ENCODE assay signal across 13 cellular contexts in the genomic region with DNA sequence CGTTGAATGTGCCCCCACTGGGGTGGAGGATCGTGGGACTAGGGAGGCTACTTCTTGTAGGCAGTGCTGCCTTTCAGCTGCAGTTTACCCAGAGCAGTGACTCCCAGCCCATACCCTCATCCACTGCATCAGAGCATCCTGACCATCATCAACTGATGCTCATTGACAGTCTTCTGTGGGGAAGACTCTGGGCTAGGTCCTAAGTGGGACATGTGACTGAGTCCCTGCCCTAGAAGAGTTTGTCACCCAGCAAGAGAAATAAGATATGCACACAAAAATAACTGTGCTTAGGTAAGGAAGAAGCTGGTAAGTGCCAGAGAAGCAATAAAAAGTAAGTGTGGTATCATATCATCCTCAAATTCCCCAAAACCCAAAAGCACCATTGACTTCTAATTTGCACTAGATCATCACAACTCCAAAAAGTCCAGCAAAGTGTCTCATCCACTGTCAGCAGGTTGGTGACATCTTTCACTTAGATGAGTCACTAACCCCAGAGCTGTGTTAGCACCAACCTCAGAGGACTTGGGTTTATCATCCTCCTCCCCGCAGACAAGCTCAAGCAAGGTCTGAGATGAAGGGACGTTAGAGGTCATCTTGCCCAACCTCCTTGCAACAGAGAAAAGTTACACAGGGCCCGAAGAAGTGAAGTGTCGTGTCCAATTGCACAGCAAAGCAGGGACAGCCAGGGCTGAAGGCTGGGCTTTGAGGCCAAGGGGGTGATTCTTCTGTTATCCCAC.
DNase-seq lines count a peak whose midpoint lies in the region; ATAC-seq lines count a peak whose summit lies in the region.
"Had no signal": no experiment of that assay in that cellular context is flagged by ENCODE, and none has a peak within 500 bp of the region (broad histone marks: within the 10 kb centered on the region; RNA-seq: fewer than 3 reads in every experiment).

No MANE protein-coding gene starts in this region.

- H3K27ac Mint-ChIP-seq in IgD-negative memory B cell = peak overlapping the region in 2 of 3 donors; percentile 46 to 89
- peak overlapping the region; percentile 82 to 87 for H3K27ac Mint-ChIP-seq in natural killer cell treated with Interleukin-12 subunit alpha and Interleukin-12 subunit beta and Interleukin-15 and Interleukin-18, amount 100 ng/mL, for 72 hours
- H3K27ac Mint-ChIP-seq: memory B cell, T-helper 17 cell had no signal

- peaks cover 0 to 1% (median 0%) of the 10 kb centered on the region in 3 donors for H3K4me1 Mint-ChIP-seq in IgD-negative memory B cell
- peaks cover 18 to 24% of the 10 kb centered on the region in 2 donors for H3K4me1 Mint-ChIP-seq in natural killer cell treated with Interleukin-12 subunit alpha and Interleukin-12 subunit beta and Interleukin-15 and Interleukin-18, amount 100 ng/mL, for 72 hours (ENCODE audit: low read depth in 2 of 2)

- DNase-seq in activated CD4-positive, CD25-positive, alpha-beta regulatory T cell treated with anti-CD3 and anti-CD28 coated beads, Interleukin-2, amount 50 U/mL, for 72 hours = no peak
- DNase-seq in activated T-cell treated with anti-CD3 and anti-CD28 coated beads, Interleukin-2, amount 50 U/mL, for 48 hours = peak; percentile 33 to 43
- DNase-seq in natural killer cell treated with Interleukin-12 subunit alpha and Interleukin-12 subunit beta and Interleukin-15 and Interleukin-18, amount 100 ng/mL, for 72 hours (ENCODE audit: low spot score) = peak; percentile 84
- DNase-seq in Right ventricle myocardium superior (no peak), G401 (ENCODE audit: low spot score) (no peak), HK-2 (ENCODE audit: unreplicated experiment) (no peak)
- DNase-seq: foreskin fibroblast, NCI-H1105, T-helper 17 cell had no signal

- peaks cover 2% of the 10 kb centered on the region for H3K36me3 Mint-ChIP-seq in IgD-negative memory B cell
- H3K36me3 Mint-ChIP-seq in natural killer cell treated with Interleukin-12 subunit alpha and Interleukin-12 subunit beta and Interleukin-15 and Interleukin-18, amount 100 ng/mL, for 72 hours = no peaks in the 10 kb centered on the region

- in situ Hi-C loops in G401 (cut with HindIII; ENCODE audit: low sequenced_read_pairs) = no loop called here

- peak; percentile 87 to 94 for ATAC-seq in activated CD4-positive, CD25-positive, alpha-beta regulatory T cell treated with anti-CD3 and anti-CD28 coated beads, Interleukin-2, amount 50 U/mL, for 24 hours
- peak; percentile 98 to 99 for ATAC-seq in natural killer cell treated with Interleukin-12 subunit alpha and Interleukin-12 subunit beta and Interleukin-15 and Interleukin-18, amount 100 ng/mL, for 72 hours
- ATAC-seq in Right ventricle myocardium superior (ENCODE audit: poor library complexity) = no peak
- ATAC-seq: Panc1, T-helper 17 cell had no signal

- intact Hi-C loops in Right ventricle myocardium superior (cut with DNase I) = no loop called here

- H3K9me3 Mint-ChIP-seq in IgD-negative memory B cell = no peaks in the 10 kb centered on the region
- H3K9me3 Mint-ChIP-seq in natural killer cell treated with Interleukin-12 subunit alpha and Interleukin-12 subunit beta and Interleukin-15 and Interleukin-18, amount 100 ng/mL, for 72 hours = no peaks in the 10 kb centered on the region
- H3K9me3 Mint-ChIP-seq: memory B cell had no signal

- H3K27me3 Mint-ChIP-seq in IgD-negative memory B cell = no peaks in the 10 kb centered on the region
- H3K27me3 Mint-ChIP-seq in natural killer cell treated with Interleukin-12 subunit alpha and Interleukin-12 subunit beta and Interleukin-15 and Interleukin-18, amount 100 ng/mL, for 72 hours = no peaks in the 10 kb centered on the region
- H3K27me3 Mint-ChIP-seq: memory B cell, T-helper 17 cell had no signal

- no peak overlapping the region for H3K4me3 Mint-ChIP-seq in IgD-negative memory B cell
- peak overlapping the region; percentile 35 for H3K4me3 Mint-ChIP-seq in natural killer cell treated with Interleukin-12 subunit alpha and Interleukin-12 subunit beta and Interleukin-15 and Interleukin-18, amount 100 ng/mL, for 72 hours
- H3K4me3 Mint-ChIP-seq: memory B cell, T-helper 17 cell had no signal

Comparison
In these comparisons a context has a peak if more than half of its experiments do, and no peak if none do; other contexts are left out.
1. DNase-seq: peak in activated T-cell treated with anti-CD3 and anti-CD28 coated beads, Interleukin-2, amount 50 U/mL, for 48 hours (2 of 2) and natural killer cell treated with Interleukin-12 subunit alpha and Interleukin-12 subunit beta and Interleukin-15 and Interleukin-18, amount 100 ng/mL, for 72 hours (single experiment); none in activated CD4-positive, CD25-positive, alpha-beta regulatory T cell treated with anti-CD3 and anti-CD28 coated beads, Interleukin-2, amount 50 U/mL, for 72 hours (single experiment), Right ventricle myocardium superior (single experiment), G401 (single experiment) and HK-2 (single experiment).